ENCODE assay signal across 1 cellular context in the genomic region with DNA sequence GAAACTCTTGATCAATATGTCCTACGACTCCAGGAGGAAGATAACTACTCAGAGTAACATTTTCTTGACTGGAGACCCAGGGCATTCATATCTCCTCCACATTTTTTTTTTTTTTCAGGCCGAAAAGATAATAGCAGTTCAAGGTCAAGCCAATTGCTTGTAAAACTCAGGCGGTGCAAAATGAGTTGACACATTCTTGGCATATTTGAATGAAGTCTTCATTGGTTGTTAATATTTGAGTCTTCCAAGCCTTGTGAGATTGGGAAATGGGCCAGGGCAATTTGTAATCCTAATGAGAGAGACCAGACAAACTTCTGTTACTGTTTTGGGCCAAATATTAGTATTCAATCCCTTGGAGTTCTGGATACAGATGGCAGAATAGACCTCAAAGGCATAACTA.
TF ChIP-seq lines count a peak whose summit lies in the region.

No MANE protein-coding gene starts in this region.

TF ChIP-seq in GM23338, 12 proteins besides CTCF, POLR2A, EP300 and RAD21 (continued from another document):
- no peak for TF ChIP-seq ZNF114 (CRISPR knock-in tag; IDR thresholded peaks at IDR 0.05)
- no peak for TF ChIP-seq EZH2 (IDR thresholded peaks at IDR 0.05; ENCODE audit: low read depth, unreplicated experiment)
- no peak for TF ChIP-seq ETS1 (IDR thresholded peaks at IDR 0.05)
- TF ChIP-seq EZH2phosphoT487 (IDR thresholded peaks at IDR 0.05; ENCODE audit: unreplicated experiment) = no peak
- TF ChIP-seq, protein P1, sequence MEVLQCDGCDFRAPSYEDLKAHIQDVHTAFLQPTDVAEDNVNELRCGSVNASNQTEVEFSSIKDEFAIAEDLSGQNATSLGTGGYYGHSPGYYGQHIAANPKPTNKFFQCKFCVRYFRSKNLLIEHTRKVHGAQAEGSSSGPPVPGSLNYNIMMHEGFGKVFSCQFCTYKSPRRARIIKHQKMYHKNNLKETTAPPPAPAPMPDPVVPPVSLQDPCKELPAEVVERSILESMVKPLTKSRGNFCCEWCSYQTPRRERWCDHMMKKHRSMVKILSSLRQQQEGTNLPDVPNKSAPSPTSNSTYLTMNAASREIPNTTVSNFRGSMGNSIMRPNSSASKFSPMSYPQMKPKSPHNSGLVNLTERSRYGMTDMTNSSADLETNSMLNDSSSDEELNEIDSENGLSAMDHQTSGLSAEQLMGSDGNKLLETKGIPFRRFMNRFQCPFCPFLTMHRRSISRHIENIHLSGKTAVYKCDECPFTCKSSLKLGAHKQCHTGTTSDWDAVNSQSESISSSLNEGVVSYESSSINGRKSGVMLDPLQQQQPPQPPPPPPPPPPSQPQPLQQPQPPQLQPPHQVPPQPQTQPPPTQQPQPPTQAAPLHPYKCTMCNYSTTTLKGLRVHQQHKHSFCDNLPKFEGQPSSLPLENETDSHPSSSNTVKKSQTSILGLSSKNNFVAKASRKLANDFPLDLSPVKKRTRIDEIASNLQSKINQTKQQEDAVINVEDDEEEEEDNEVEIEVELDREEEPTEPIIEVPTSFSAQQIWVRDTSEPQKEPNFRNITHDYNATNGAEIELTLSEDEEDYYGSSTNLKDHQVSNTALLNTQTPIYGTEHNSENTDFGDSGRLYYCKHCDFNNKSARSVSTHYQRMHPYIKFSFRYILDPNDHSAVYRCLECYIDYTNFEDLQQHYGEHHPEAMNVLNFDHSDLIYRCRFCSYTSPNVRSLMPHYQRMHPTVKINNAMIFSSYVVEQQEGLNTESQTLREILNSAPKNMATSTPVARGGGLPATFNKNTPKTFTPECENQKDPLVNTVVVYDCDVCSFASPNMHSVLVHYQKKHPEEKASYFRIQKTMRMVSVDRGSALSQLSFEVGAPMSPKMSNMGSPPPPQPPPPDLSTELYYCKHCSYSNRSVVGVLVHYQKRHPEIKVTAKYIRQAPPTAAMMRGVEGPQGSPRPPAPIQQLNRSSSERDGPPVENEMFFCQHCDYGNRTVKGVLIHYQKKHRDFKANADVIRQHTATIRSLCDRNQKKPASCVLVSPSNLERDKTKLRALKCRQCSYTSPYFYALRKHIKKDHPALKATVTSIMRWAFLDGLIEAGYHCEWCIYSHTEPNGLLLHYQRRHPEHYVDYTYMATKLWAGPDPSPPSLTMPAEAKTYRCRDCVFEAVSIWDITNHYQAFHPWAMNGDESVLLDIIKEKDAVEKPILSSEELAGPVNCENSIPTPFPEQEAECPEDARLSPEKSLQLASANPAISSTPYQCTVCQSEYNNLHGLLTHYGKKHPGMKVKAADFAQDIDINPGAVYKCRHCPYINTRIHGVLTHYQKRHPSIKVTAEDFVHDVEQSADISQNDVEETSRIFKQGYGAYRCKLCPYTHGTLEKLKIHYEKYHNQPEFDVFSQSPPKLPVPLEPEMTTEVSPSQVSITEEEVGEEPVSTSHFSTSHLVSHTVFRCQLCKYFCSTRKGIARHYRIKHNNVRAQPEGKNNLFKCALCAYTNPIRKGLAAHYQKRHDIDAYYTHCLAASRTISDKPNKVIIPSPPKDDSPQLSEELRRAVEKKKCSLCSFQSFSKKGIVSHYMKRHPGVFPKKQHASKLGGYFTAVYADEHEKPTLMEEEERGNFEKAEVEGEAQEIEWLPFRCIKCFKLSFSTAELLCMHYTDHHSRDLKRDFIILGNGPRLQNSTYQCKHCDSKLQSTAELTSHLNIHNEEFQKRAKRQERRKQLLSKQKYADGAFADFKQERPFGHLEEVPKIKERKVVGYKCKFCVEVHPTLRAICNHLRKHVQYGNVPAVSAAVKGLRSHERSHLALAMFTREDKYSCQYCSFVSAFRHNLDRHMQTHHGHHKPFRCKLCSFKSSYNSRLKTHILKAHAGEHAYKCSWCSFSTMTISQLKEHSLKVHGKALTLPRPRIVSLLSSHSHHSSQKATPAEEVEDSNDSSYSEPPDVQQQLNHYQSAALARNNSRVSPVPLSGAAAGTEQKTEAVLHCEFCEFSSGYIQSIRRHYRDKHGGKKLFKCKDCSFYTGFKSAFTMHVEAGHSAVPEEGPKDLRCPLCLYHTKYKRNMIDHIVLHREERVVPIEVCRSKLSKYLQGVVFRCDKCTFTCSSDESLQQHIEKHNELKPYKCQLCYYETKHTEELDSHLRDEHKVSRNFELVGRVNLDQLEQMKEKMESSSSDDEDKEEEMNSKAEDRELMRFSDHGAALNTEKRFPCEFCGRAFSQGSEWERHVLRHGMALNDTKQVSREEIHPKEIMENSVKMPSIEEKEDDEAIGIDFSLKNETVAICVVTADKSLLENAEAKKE (CRISPR knock-in tag; IDR thresholded peaks at IDR 0.05) = no peak
- TF ChIP-seq POLR2AphosphoS5 (IDR thresholded peaks at IDR 0.05; ENCODE audit: low read depth) = no peak
- TF ChIP-seq NANOG (IDR thresholded peaks at IDR 0.05; ENCODE audit: borderline replicate concordance) = no peak
